Comparison of ENCODE assay signal across 11 cellular contexts in the genomic region with DNA sequence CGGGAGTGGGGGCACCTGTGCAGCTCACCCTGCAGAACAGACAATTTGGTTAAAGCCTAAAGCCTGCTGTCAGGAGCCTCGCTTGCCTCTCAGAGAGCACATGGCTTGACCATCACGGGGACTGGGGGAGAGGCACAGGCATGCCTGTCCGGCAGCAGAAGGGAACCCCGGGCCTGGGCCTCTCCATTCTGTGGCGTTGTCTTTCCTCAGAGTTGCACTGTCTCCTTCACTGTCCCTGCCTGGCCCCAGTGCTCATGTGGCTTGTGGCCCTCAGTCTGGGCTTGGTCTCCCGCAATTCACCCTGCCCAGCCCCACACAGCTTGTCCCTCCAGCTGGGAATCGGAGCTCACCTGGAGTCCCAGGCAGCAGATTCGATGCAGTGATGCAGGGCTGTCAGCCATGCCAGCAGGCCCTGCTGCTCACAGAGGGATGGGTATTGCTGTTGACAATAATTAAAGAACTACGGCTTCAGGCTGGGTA.
A peak's percentile ranks its signal among the peaks of the same experiment; 100 is the strongest.
DNase-seq lines count a peak whose midpoint lies in the region; ATAC-seq, FAIRE-seq and TF ChIP-seq lines count a peak whose summit lies in the region.
"Had no signal": no experiment of that assay in that cellular context is flagged by ENCODE, and none has a peak within 500 bp of the region (broad histone marks: within the 10 kb centered on the region; RNA-seq: fewer than 3 reads in every experiment).

No MANE protein-coding gene starts in this region.

- POLR2A ChIA-PET in activated CD4-positive, alpha-beta memory T cell treated with anti-CD3 and anti-CD28 coated beads for 36 hours (lab: Charles Lee), result interaction anchor here (0.6 to 1.2 kb wide), 2 partner anchors 44 to 293 kb away, joined by 3 to 4 read pairs; no protein-coding TSS in a partner anchor
- POLR2A ChIA-PET in activated CD4-positive, alpha-beta memory T cell treated with anti-CD3 and anti-CD28 coated beads, Interleukin-2, amount 10 ng/mL, durations not matched to agents 7 days and 5 days (lab: Charles Lee), result interaction anchor here (1.2 to 4.0 kb wide), 11 partner anchors 13 to 627 kb away, joined by 3 to 35 read pairs (median 14); no protein-coding TSS in a partner anchor
- POLR2A ChIA-PET in Caco-2 (lab: Charles Lee) (no interaction called here), K562 (lab: Yijun Ruan, JAX) (interaction anchor here (1.2 to 1.7 kb wide), 2 partner anchors 10 to 100 kb away, joined by 3 to 6 read pairs; no protein-coding TSS in a partner anchor)

- no peaks in the 10 kb centered on the region for H3K9me1 ChIP-seq in K562 (ENCODE audit: control insufficient read depth, insufficient read depth, low read length)

- no peaks in the 10 kb centered on the region for H3K27me3 Mint-ChIP-seq in activated CD4-positive, alpha-beta memory T cell treated with anti-CD3 and anti-CD28 coated beads for 36 hours
- H3K27me3 Mint-ChIP-seq in activated CD4-positive, alpha-beta memory T cell treated with anti-CD3 and anti-CD28 coated beads, Interleukin-2, amount 10 ng/mL, durations not matched to agents 7 days and 5 days, result no peaks in the 10 kb centered on the region
- H3K27me3 Mint-ChIP-seq in Caco-2 (ENCODE audit: insufficient read depth, unreplicated experiment), result no peaks in the 10 kb centered on the region

- H4K20me1 ChIP-seq in K562 (replicated peaks; ENCODE audit: control insufficient read depth, insufficient read depth, low read length), result peaks cover 38% of the 10 kb centered on the region

- TF ChIP-seq CTCF in Caco-2 (IDR thresholded peaks at IDR 0.05; ENCODE audit: insufficient read depth in 1 of 2, low read depth in 1 of 2, low read length in 1 of 2, severe bottlenecking in 1 of 2, unreplicated experiment in 1 of 2), result no peak
- no peak for TF ChIP-seq CTCF in K562 (IDR thresholded peaks at IDR 0.05 in 2 of 3, conservative IDR thresholded peaks at IDR 0.05 in 1 of 3; ENCODE audit: insufficient read depth in 2 of 3, low read depth in 1 of 3, low read length in 3 of 3)

- H3K4me3 ChIP-seq in Caco-2 (ENCODE audit: low read depth, low read length) (no peak overlapping the region), K562 (no peak overlapping the region)

- CTCF ChIA-PET in activated CD4-positive, alpha-beta memory T cell treated with anti-CD3 and anti-CD28 coated beads for 36 hours (lab: Charles Lee), result interaction anchor here (0.7 to 5.3 kb wide), 19 partner anchors 10 to 172 kb away, joined by 3 to 65 read pairs (median 7); no protein-coding TSS in a partner anchor
- CTCF ChIA-PET in activated CD4-positive, alpha-beta memory T cell treated with anti-CD3 and anti-CD28 coated beads, Interleukin-2, amount 10 ng/mL, durations not matched to agents 7 days and 5 days (lab: Charles Lee), result interaction anchor here (0.6 to 4.0 kb wide), 18 partner anchors 10 to 635 kb away, joined by 3 to 39 read pairs (median 3); no protein-coding TSS in a partner anchor
- CTCF ChIA-PET in Caco-2 (lab: Charles Lee) (interaction anchor here (3.4 kb wide), 1 partner anchor 99 kb away, joined by 20 read pairs; no protein-coding TSS in a partner anchor), K562 (lab: Yijun Ruan, JAX; ENCODE audit: low intra/inter-chr PET ratio) (interaction anchor here (1.2 to 2.8 kb wide), 2 partner anchors 99 to 164 kb away, joined by 4 to 43 read pairs; no protein-coding TSS in a partner anchor)

- H3K4me3 Mint-ChIP-seq in activated CD4-positive, alpha-beta memory T cell treated with anti-CD3 and anti-CD28 coated beads for 36 hours, result no peak overlapping the region
- no peak overlapping the region for H3K4me3 Mint-ChIP-seq in activated CD4-positive, alpha-beta memory T cell treated with anti-CD3 and anti-CD28 coated beads, Interleukin-2, amount 10 ng/mL, durations not matched to agents 7 days and 5 days
- no peak overlapping the region for H3K4me3 Mint-ChIP-seq in Caco-2 (ENCODE audit: unreplicated experiment)

- H3K27ac Mint-ChIP-seq in activated CD4-positive, alpha-beta memory T cell treated with anti-CD3 and anti-CD28 coated beads for 36 hours, result no peak overlapping the region
- H3K27ac Mint-ChIP-seq in activated CD4-positive, alpha-beta memory T cell treated with anti-CD3 and anti-CD28 coated beads, Interleukin-2, amount 10 ng/mL, durations not matched to agents 7 days and 5 days, result no peak overlapping the region
- peak overlapping the region; percentile 56 for H3K27ac Mint-ChIP-seq in Caco-2 (ENCODE audit: unreplicated experiment)

- H3K36me3 ChIP-seq in Caco-2 (ENCODE audit: control insufficient read depth, insufficient read depth, low read length) (no peaks in the 10 kb centered on the region; the same call in 1 of the 2 replicates), K562 (ENCODE audit: control insufficient read depth, insufficient read depth, low read length) (peaks cover 15% of the 10 kb centered on the region; the same call in 1 of the 3 replicates)
- H3K36me3 ChIP-seq: esophagus muscularis mucosa, heart right ventricle had no signal

- ATAC-seq in K562 (peak; percentile 21; the same call in 1 of the 3 replicates), sciatic nerve (no peak), HG03139 (IDR thresholded peaks at IDR 0.05; ENCODE audit: unreplicated experiment) (no peak)

- H3K4me1 ChIP-seq in Caco-2 (peaks cover 15% of the 10 kb centered on the region), K562 (replicated peaks in 1 of 2; ENCODE audit: control insufficient read depth in 2 of 2, insufficient read depth in 2 of 2, low read length in 2 of 2) (peaks cover 0 to 43% of the 10 kb centered on the region in 2 experiments; a peak in 3 of 5 replicates)

- H3K4me2 ChIP-seq in K562 (ENCODE audit: insufficient read depth, low read length), result no peak overlapping the region

- WGBS in K562 (ENCODE audit: insufficient coverage, low coverage, missing lambda C conversion rate), result 45% methylated on average over 9 of the region's 10 CpGs

- no peak for TF ChIP-seq RAD21 in K562 (CRISPR knock-in tag; conservative IDR thresholded peaks at IDR 0.05 in 1 of 2, IDR thresholded peaks at IDR 0.05 in 1 of 2)

- H3K36me3 Mint-ChIP-seq in activated CD4-positive, alpha-beta memory T cell treated with anti-CD3 and anti-CD28 coated beads for 36 hours, result no peaks in the 10 kb centered on the region
- H3K36me3 Mint-ChIP-seq in activated CD4-positive, alpha-beta memory T cell treated with anti-CD3 and anti-CD28 coated beads, Interleukin-2, amount 10 ng/mL, durations not matched to agents 7 days and 5 days (ENCODE audit: low read depth), result no peaks in the 10 kb centered on the region
- peaks cover 50% of the 10 kb centered on the region for H3K36me3 Mint-ChIP-seq in Caco-2 (ENCODE audit: insufficient read depth, unreplicated experiment)

- H2AFZ ChIP-seq in K562 (ENCODE audit: low read depth, low read length), result no peak overlapping the region
- H2AFZ ChIP-seq: parathyroid adenoma had no signal

- no peak for TF ChIP-seq POLR2A in K562 (conservative IDR thresholded peaks at IDR 0.05)

- no peak for TF ChIP-seq EP300 in K562 (IDR thresholded peaks at IDR 0.05; ENCODE audit: low read length)

- H3K9me3 ChIP-seq in Caco-2, result no peaks in the 10 kb centered on the region
- H3K9me3 ChIP-seq in K562 (replicated peaks; ENCODE audit: control insufficient read depth, insufficient read depth, low read depth, low read length), result 0 out of 2 replicates have a peak, but pooled peaks cover 1% of the 10 kb centered on the region
- H3K9me3 ChIP-seq: esophagus muscularis mucosa had no signal

- FAIRE-seq in K562 (lab: Jason Lieb, UNC), result no peak

- H3K4me1 Mint-ChIP-seq in activated CD4-positive, alpha-beta memory T cell treated with anti-CD3 and anti-CD28 coated beads for 36 hours (ENCODE audit: low read depth), result peaks cover 45% of the 10 kb centered on the region
- H3K4me1 Mint-ChIP-seq in activated CD4-positive, alpha-beta memory T cell treated with anti-CD3 and anti-CD28 coated beads, Interleukin-2, amount 10 ng/mL, durations not matched to agents 7 days and 5 days, result peaks cover 53% of the 10 kb centered on the region
- H3K4me1 Mint-ChIP-seq in Caco-2 (ENCODE audit: low read depth, unreplicated experiment), result peaks cover 41% of the 10 kb centered on the region

- intact Hi-C loops in activated CD4-positive, alpha-beta memory T cell treated with anti-CD3 and anti-CD28 coated beads for 36 hours (cut with micrococcal nuclease), result loop anchor here (1.0 to 10.0 kb wide), 2 partner anchors 165 to 504 kb away; no protein-coding TSS in a partner anchor
- intact Hi-C loops in Caco-2 (cut with micrococcal nuclease; ENCODE audit: unreplicated experiment) (loop anchor here (1.0 to 5.0 kb wide), 3 partner anchors 62 to 165 kb away; no protein-coding TSS in a partner anchor), K562 (cut with micrococcal nuclease) (loop anchor here (1.0 to 5.0 kb wide), 3 partner anchors 42 to 165 kb away; no protein-coding TSS in a partner anchor), sciatic nerve (cut with DNase I) (no loop called here)

- H3K27ac ChIP-seq in K562 (ENCODE audit: extremely low read depth, low read depth, low read length), result no peak overlapping the region; the same call in 2 of the 3 replicates
- H3K27ac ChIP-seq: parathyroid adenoma had no signal

- in situ Hi-C loops in K562 (cut with MboI), result loop anchor here (5.0 kb wide), 1 partner anchor 172 kb away; no protein-coding TSS in a partner anchor

- peaks cover 10% of the 10 kb centered on the region for H3K9me3 Mint-ChIP-seq in activated CD4-positive, alpha-beta memory T cell treated with anti-CD3 and anti-CD28 coated beads for 36 hours
- H3K9me3 Mint-ChIP-seq in activated CD4-positive, alpha-beta memory T cell treated with anti-CD3 and anti-CD28 coated beads, Interleukin-2, amount 10 ng/mL, durations not matched to agents 7 days and 5 days, result peaks cover 5% of the 10 kb centered on the region
- no peaks in the 10 kb centered on the region for H3K9me3 Mint-ChIP-seq in Caco-2 (ENCODE audit: unreplicated experiment)

- no TSS peak for BruUV-seq in Caco-2 (replicated peaks; lab: Mats Ljungman, UMichigan)
- BruUV-seq in K562 (replicated peaks; lab: Mats Ljungman, UMichigan), result no TSS peak

- DNase-seq in activated CD4-positive, alpha-beta memory T cell treated with anti-CD3 and anti-CD28 coated beads for 36 hours, result peak; percentile 7
- DNase-seq in activated CD4-positive, alpha-beta memory T cell treated with anti-CD3 and anti-CD28 coated beads, Interleukin-2, amount 10 ng/mL, durations not matched to agents 7 days and 5 days, result no peak
- DNase-seq in Caco-2, result no peak
- no peak for DNase-seq in K562 (ENCODE audit: extremely low read depth in 1 of 4, low spot score in 3 of 4)
- peak; percentile 60 for DNase-seq in sciatic nerve (ENCODE audit: low spot score)
- no peak for DNase-seq in stimulated activated CD4-positive, alpha-beta T cell treated with anti-CD3 and anti-CD28 coated beads, Interleukin-2, amount 100 ng/mL, for 24 hours
- no peak for DNase-seq in NAMALWA (ENCODE audit: low spot score)

- peaks cover 81% of the 10 kb centered on the region for H3K79me2 ChIP-seq in K562 (ENCODE audit: control insufficient read depth, insufficient read depth, low read length)

- 0 out of 4 replicates have a peak overlapping the region, but pooled peaks of 1 of the 2 experiments have one; percentile 19 for H3K9ac ChIP-seq in K562 (ENCODE audit: insufficient read depth in 1 of 2, low read depth in 2 of 2, low read length in 2 of 2)
- H3K9ac ChIP-seq: parathyroid adenoma had no signal

- H3K27me3 ChIP-seq in Caco-2 (replicated peaks; ENCODE audit: control insufficient read depth, insufficient read depth, low read length) (no peaks in the 10 kb centered on the region), K562 (ENCODE audit: control insufficient read depth in 2 of 2, insufficient read depth in 2 of 2, low read length in 2 of 2) (no peaks in the 10 kb centered on the region)
- H3K27me3 ChIP-seq: esophagus muscularis mucosa, heart right ventricle had no signal

Comparison
In these comparisons a context has a peak if more than half of its experiments do, and no peak if none do; other contexts are left out.
1. DNase-seq: peak in activated CD4-positive, alpha-beta memory T cell treated with anti-CD3 and anti-CD28 coated beads for 36 hours (single experiment) and sciatic nerve (single experiment); none in activated CD4-positive, alpha-beta memory T cell treated with anti-CD3 and anti-CD28 coated beads, Interleukin-2, amount 10 ng/mL, durations not matched to agents 7 days and 5 days (single experiment), Caco-2 (0 of 2), K562 (0 of 4), stimulated activated CD4-positive, alpha-beta T cell treated with anti-CD3 and anti-CD28 coated beads, Interleukin-2, amount 100 ng/mL, for 24 hours (0 of 2) and NAMALWA (single experiment).